1 cellular context compared by ENCODE assay signal in genomic region chr19:7636691-7637373, GRCh38.
A peak's percentile ranks its signal among the peaks of the same experiment; 100 is the strongest.
TF ChIP-seq lines count a peak whose summit lies in the region.

TSS of gene STXBP2 (plus strand) at chr19:7637110. CDS start at chr19:7637150, 40 bp downstream.

TF ChIP-seq in K562, 482 proteins besides CTCF, POLR2A, EP300 and RAD21 (continued from another document):
- TF ChIP-seq MBD1 (CRISPR knock-in tag; IDR thresholded peaks at IDR 0.05) (no peak), E2F3 (CRISPR knock-in tag; IDR thresholded peaks at IDR 0.05) (no peak), MAX (CRISPR knock-in tag; IDR thresholded peaks at IDR 0.05) (peak; percentile 97), MTA1 (IDR thresholded peaks at IDR 0.05; ENCODE audit: borderline replicate concordance) (no peak), RBM22 (IDR thresholded peaks at IDR 0.05; ENCODE audit: low read depth, low read length, poor library complexity, severe bottlenecking) (peak; percentile 59), POLR2B (IDR thresholded peaks at IDR 0.05; ENCODE audit: low read depth, partially characterized antibody) (peak; percentile 39), U2AF2 (optimal IDR thresholded peaks at IDR 0.05; ENCODE audit: low read depth, low read length) (no peak), ZNF277 (CRISPR knock-in tag; IDR thresholded peaks at IDR 0.05; ENCODE audit: borderline replicate concordance) (no peak), MITF (IDR thresholded peaks at IDR 0.05) (no peak), ZBTB2 (IDR thresholded peaks at IDR 0.05) (peak; percentile 57; the same call in 1 of the 2 replicates), PCBP1 (IDR thresholded peaks at IDR 0.05; ENCODE audit: low read depth, low read length, poor library complexity, severe bottlenecking) (peak; percentile 30), TCF3 (CRISPR knock-in tag; IDR thresholded peaks at IDR 0.05) (peak; percentile 24; the same call in 1 of the 2 replicates), GMEB1 (CRISPR knock-in tag; IDR thresholded peaks at IDR 0.05) (no peak), RNF219 (CRISPR knock-in tag; IDR thresholded peaks at IDR 0.05) (no peak), XRCC5 (IDR thresholded peaks at IDR 0.05; ENCODE audit: low read depth, low read length) (no peak), MXI1 (IDR thresholded peaks at IDR 0.05; ENCODE audit: low read depth, low read length) (no peak), E2F5 (CRISPR knock-in tag; IDR thresholded peaks at IDR 0.05) (peak; percentile 29; the same call in 1 of the 2 replicates), FOXP4 (CRISPR knock-in tag; IDR thresholded peaks at IDR 0.05; ENCODE audit: borderline replicate concordance) (0 out of 2 replicates have a peak, but pooled peaks have one; percentile 31), NCOA4 (IDR thresholded peaks at IDR 0.05; ENCODE audit: partially characterized antibody) (no peak), DACH1 (IDR thresholded peaks at IDR 0.05; ENCODE audit: partially characterized antibody) (no peak), MYNN (IDR thresholded peaks at IDR 0.05) (no peak), MYNN (CRISPR knock-in tag; IDR thresholded peaks at IDR 0.05) (no peak), MAZ (CRISPR knock-in tag; conservative IDR thresholded peaks at IDR 0.05 in 1 of 2, IDR thresholded peaks at IDR 0.05 in 1 of 2) (peak; percentile 55 to 65), TAF15 (IDR thresholded peaks at IDR 0.05; ENCODE audit: low read depth, low read length) (no peak), JUND (IDR thresholded peaks at IDR 0.05; ENCODE audit: borderline replicate concordance, low read depth, low read length) (0 out of 2 replicates have a peak, but pooled peaks have one; percentile 3), JUND (tag; IDR thresholded peaks at IDR 0.05; ENCODE audit: borderline replicate concordance, low read depth, low read length) (no peak), ZNF407 (IDR thresholded peaks at IDR 0.05; ENCODE audit: low read depth) (no peak), ETV5 (CRISPR knock-in tag; IDR thresholded peaks at IDR 0.05; ENCODE audit: low read depth) (peak; percentile 44; the same call in 1 of the 2 replicates), ATF2 (CRISPR knock-in tag; IDR thresholded peaks at IDR 0.05) (no peak)
